Comparison of ENCODE assay signal across 29 cellular contexts in the genomic region with DNA sequence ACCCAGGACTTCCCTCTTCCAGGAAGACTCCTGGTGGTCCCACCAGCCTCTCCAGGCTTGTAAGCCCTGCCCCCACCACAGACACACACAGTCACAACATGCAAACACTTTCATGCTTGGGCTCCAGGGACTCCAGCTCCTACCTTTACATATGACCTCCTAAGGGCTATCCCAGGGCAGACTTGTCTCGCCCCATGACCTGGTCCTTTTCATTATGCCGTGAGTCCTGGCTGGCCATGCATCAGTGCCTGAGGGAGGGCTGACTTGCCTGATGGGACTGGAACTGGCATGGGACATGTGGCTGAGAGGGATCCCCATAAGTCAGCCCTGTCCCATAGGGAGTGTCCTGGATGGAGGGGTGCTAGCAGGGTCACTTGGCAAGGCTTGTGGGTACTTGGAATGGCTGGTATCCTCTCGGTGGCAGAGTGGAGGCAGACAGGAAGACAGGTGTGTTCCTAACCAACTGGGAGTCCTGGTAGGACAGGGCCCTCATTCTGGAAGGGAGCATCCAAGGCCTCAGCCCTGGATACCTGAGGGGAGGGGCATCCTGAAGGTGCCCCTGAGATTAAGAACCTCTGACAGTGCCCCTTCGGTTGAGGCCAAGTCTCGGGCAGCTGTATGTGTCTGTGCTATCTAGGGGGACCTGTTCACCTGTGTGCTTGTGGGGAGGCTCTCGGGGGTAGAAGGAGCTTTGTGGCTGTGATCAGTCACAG. TPM values are rescaled to one million over a fixed set of nuclear protein-coding genes. Genes with fewer than 3 reads are reported as not detected.
DNase-seq lines count a peak whose midpoint lies in the region; ATAC-seq, FAIRE-seq and TF ChIP-seq lines count a peak whose summit lies in the region.
"Had no signal": no experiment of that assay in that cellular context is flagged by ENCODE, and none has a peak within 500 bp of the region (broad histone marks: within the 10 kb centered on the region; RNA-seq: fewer than 3 reads in every experiment).

No MANE protein-coding gene starts in this region.

- H3K27me3 ChIP-seq in H7 (ENCODE audit: control insufficient read depth, insufficient read depth, low read length) (no peaks in the 10 kb centered on the region), skeletal muscle tissue (ENCODE audit: control insufficient read depth in 3 of 3, insufficient read depth in 3 of 3, low read length in 3 of 3) (peaks cover 0 to 3% (median 0%) of the 10 kb centered on the region in 3 donors)
- H3K27me3 ChIP-seq: neural progenitor cell, SJSA1, upper lobe of left lung had no signal

- no peaks in the 10 kb centered on the region for H3K36me3 ChIP-seq in H7 (replicated peaks; ENCODE audit: control insufficient read depth, insufficient read depth, low read length)
- peaks cover 8 to 14% (median 9%) of the 10 kb centered on the region in 3 donors for H3K36me3 ChIP-seq in skeletal muscle tissue (ENCODE audit: control insufficient read depth in 3 of 3, insufficient read depth in 3 of 3, low read length in 3 of 3)
- H3K36me3 ChIP-seq: neural progenitor cell, prostate gland, SJSA1, upper lobe of left lung had no signal

- TF ChIP-seq POLR2A in GM12892 (IDR thresholded peaks at IDR 0.05; ENCODE audit: low read depth, low read length), result no peak

- no peak for ATAC-seq in HG03135 (IDR thresholded peaks at IDR 0.05; ENCODE audit: unreplicated experiment)
- ATAC-seq: GM12878; stimulated activated naive CD8-positive, alpha-beta T cell treated with anti-CD3 and anti-CD28 coated beads, Interleukin-15, amount 100 ng/mL, for 72 hours had no signal

- no peak for FAIRE-seq in GM12892 (lab: Jason Lieb, UNC)
- FAIRE-seq: endothelial cell of umbilical vein, GM12878, RCC 7860 had no signal

- in situ Hi-C loops in G401 (cut with HindIII; ENCODE audit: low sequenced_read_pairs), result no loop called here

- peaks cover 62 to 74% (median 64%) of the 10 kb centered on the region in 3 donors for H3K4me1 ChIP-seq in skeletal muscle tissue (ENCODE audit: control insufficient read depth in 3 of 3, insufficient read depth in 3 of 3, low read length in 3 of 3)
- H3K4me1 ChIP-seq: neural progenitor cell, prostate gland, SJSA1 had no signal

- no peak overlapping the region for H3K4me3 ChIP-seq in H7 (ENCODE audit: insufficient read depth, low read depth, low read length)
- peak overlapping the region; percentile 4 to 67 (median 56) for H3K4me3 ChIP-seq in skeletal muscle tissue (ENCODE audit: low read length in 3 of 3)
- H3K4me3 ChIP-seq: GM12878, GM23248, neural progenitor cell, prostate gland, SJSA1, upper lobe of left lung had no signal

- H3K9me3 ChIP-seq in skeletal muscle tissue (ENCODE audit: control insufficient read depth in 3 of 3, low read length in 3 of 3), result no peaks in the 10 kb centered on the region
- H3K9me3 ChIP-seq: prostate gland, SJSA1, upper lobe of left lung had no signal

- peak overlapping the region; percentile 100 for H3K27ac ChIP-seq in skeletal muscle tissue (ENCODE audit: low read depth, low read length)
- H3K27ac ChIP-seq: GM23248, HL-60, neural progenitor cell, prostate gland, SJSA1, upper lobe of left lung had no signal

- DNase-seq in GM12892 (ENCODE audit: insufficient read length) (peak; percentile 4), H7 (peak; percentile 35), hepatic stellate cell (ENCODE audit: low spot score) (peak; percentile 4), G401 (ENCODE audit: low spot score) (no peak), hippocampal formation (lab: John Stamatoyannopoulos, UW) (no peak)
- DNase-seq: activated CD4-positive, alpha-beta T cell treated with anti-CD3 and anti-CD28 coated beads, Interleukin-2, amount 50 U/mL, for 48 hours; activated CD8-positive, alpha-beta memory T cell treated with anti-CD3 and anti-CD28 coated beads, Interleukin-2, amount 50 U/mL, for 4 hours; GM23248; HFFc6; Karpas-422; NCI-H1436; NCI-H2081 treated with DMSO at 0.1 percent for 48 hours; NCI-H774; stimulated activated naive CD8-positive, alpha-beta T cell treated with anti-CD3 and anti-CD28 coated beads, Interleukin-15, amount 100 ng/mL, for 72 hours; T-helper 1 cell had no signal

- H3K9ac ChIP-seq in skeletal muscle tissue (ENCODE audit: low read depth in 1 of 3, low read length in 3 of 3), result peak overlapping the region; percentile 25 to 85 (median 69)
- H3K9ac ChIP-seq: GM23248, neural progenitor cell had no signal

RNA-seq across cellular contexts. Expression of gene HHATL, which starts 0.5 kb away (rescaled TPM):
- not detected for polyA plus RNA-seq in GM12892 (2012; ENCODE audit: missing spikeins)
- not detected in 2 replicates for total RNA-seq in H7 (2014; rRNA removed; shearing (Covaris generic))
- total RNA-seq in skeletal muscle tissue, result 23.0 TPM
- not detected in 2 replicates for total RNA-seq in G401 (2014; rRNA removed; shearing (Covaris generic))
- total RNA-seq: activated T-helper 2 cell treated with anti-CD3 and anti-CD28 coated beads, Interferon-gamma antibody, Interleukin-2, Interleukin-4, amounts not matched to agents 10 μg/mL and 5 μg/mL and 100 μg/mL, durations not matched to agents 14 hours and 24 hours and 36 hours; endothelial cell of umbilical vein; fibroblast of lung; glomerular endothelial cell; GM12878; GM23248; HFFc6; kidney epithelial cell; SJSA1 had no signal
- polyA plus RNA-seq: endothelial cell of umbilical vein, fibroblast of lung, GM12878, GM23248 had no signal

RNA-seq across cellular contexts. Expression of gene KLHL40, which starts 17.8 kb away (rescaled TPM):
- polyA plus RNA-seq in GM12892 (2012; ENCODE audit: missing spikeins), result not detected
- total RNA-seq in H7 (2014; rRNA removed; shearing (Covaris generic)), result not detected in 2 replicates
- total RNA-seq in skeletal muscle tissue, result 179 TPM
- not detected in 2 replicates for total RNA-seq in G401 (2014; rRNA removed; shearing (Covaris generic))
- total RNA-seq: activated T-helper 2 cell treated with anti-CD3 and anti-CD28 coated beads, Interferon-gamma antibody, Interleukin-2, Interleukin-4, amounts not matched to agents 10 μg/mL and 5 μg/mL and 100 μg/mL, durations not matched to agents 14 hours and 24 hours and 36 hours; endothelial cell of umbilical vein; fibroblast of lung; glomerular endothelial cell; GM12878; GM23248; HFFc6; kidney epithelial cell; SJSA1; upper lobe of left lung had no signal
- polyA plus RNA-seq: endothelial cell of umbilical vein, fibroblast of lung, GM12878, GM23248 had no signal

RNA-seq across cellular contexts. Expression of gene ZBTB47, which starts 49.6 kb away (rescaled TPM):
- 0.11 TPM for polyA plus RNA-seq in GM12892 (2012; ENCODE audit: missing spikeins)
- total RNA-seq in H7 (2014; rRNA removed; shearing (Covaris generic)), result 5.1 and 8.0 TPM in 2 replicates
- total RNA-seq in skeletal muscle tissue, result 21.4 TPM
- 12.7 and 16.1 TPM in 2 replicates for total RNA-seq in G401 (2014; rRNA removed; shearing (Covaris generic))

Comparison
In these comparisons a context has a peak if more than half of its experiments do, and no peak if none do; other contexts are left out.
1. DNase-seq: peak in GM12892 (single experiment), H7 (single experiment) and hepatic stellate cell (single experiment); none in G401 (single experiment) and hippocampal formation (0 of 2).
2. RNA of gene HHATL, which starts 0.5 kb away (total RNA-seq): 23.0 TPM in skeletal muscle tissue (single experiment); not detected in H7 and not detected in G401; every median in the first group is over 10 times any median in the second.
3. RNA of gene KLHL40, which starts 17.8 kb away (total RNA-seq): 179 TPM in skeletal muscle tissue (single experiment); not detected in H7 and not detected in G401; every median in the first group is over 100 times any median in the second.